Comparison of ENCODE assay signal across 17 cellular contexts in the genomic region with DNA sequence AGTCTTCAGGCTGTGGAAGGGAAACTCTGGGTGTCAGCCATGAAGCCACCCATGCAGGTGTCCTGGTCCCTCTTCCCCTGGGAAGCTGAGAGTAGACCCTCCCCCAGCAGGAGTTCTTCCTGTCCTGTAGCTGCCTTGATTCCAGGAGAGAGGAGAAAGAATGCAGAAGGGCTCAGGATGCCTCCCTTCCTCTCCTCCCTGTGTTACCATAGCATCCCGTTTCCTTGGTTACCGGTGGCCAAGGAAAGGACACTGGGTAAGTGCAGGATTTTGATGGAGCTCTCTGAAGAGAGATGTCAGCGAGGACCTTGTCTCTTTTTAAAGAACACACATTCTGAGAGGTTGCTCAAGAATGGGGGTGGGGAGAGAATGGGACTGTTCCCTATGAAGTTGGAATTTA.
DNase-seq lines count a peak whose midpoint lies in the region; ATAC-seq and TF ChIP-seq lines count a peak whose summit lies in the region.
"Had no signal": no experiment of that assay in that cellular context is flagged by ENCODE, and none has a peak within 500 bp of the region (broad histone marks: within the 10 kb centered on the region; RNA-seq: fewer than 3 reads in every experiment).

No MANE protein-coding gene starts in this region.

- TF ChIP-seq EP300 in neural cell (conservative IDR thresholded peaks at IDR 0.05; ENCODE audit: poor library complexity, severe bottlenecking), result no peak

- H4K20me1 ChIP-seq in neural cell (ENCODE audit: insufficient read depth), result no peaks in the 10 kb centered on the region

- DNase-seq in H7, result peak; percentile 32
- DNase-seq in NCI-H2227 treated with DMSO at 0.1 percent for 48 hours (lab: John Stamatoyannopoulos, UW), result peak; percentile 4
- DNase-seq in endodermal cell, result peak; percentile 66
- no peak for DNase-seq in activated naive CD4-positive, alpha-beta T cell (lab: John Stamatoyannopoulos, UW)
- DNase-seq: BE2C, DMS79, HCEC 1CT, Karpas-422, NCI-H1694 treated with DMSO at 0.1 percent for 48 hours, NCI-H2081 treated with DMSO at 0.1 percent for 48 hours, NCI-H510A treated with DMSO at 0.1 percent for 48 hours had no signal

- H3K27ac Mint-ChIP-seq in endodermal cell, result no peak overlapping the region

- H3K4me2 ChIP-seq in neural cell (ENCODE audit: low read length), result no peak overlapping the region

- no peaks in the 10 kb centered on the region for H3K27me3 Mint-ChIP-seq in endodermal cell (ENCODE audit: insufficient read depth)
- H3K27me3 Mint-ChIP-seq: IgD-negative memory B cell had no signal

- peaks cover 4% of the 10 kb centered on the region for H3K4me1 ChIP-seq in endodermal cell (ENCODE audit: control insufficient read depth, insufficient read depth, low read length)
- H3K4me1 ChIP-seq: BE2C had no signal

- H3K36me3 ChIP-seq in H7 (replicated peaks; ENCODE audit: control insufficient read depth, insufficient read depth, low read length) (no peaks in the 10 kb centered on the region), endodermal cell (ENCODE audit: control insufficient read depth, insufficient read depth, low read length) (no peaks in the 10 kb centered on the region), neural cell (ENCODE audit: insufficient read depth, low read length) (no peaks in the 10 kb centered on the region)
- H3K36me3 ChIP-seq: BE2C, SJSA1 had no signal

- H3K36me3 Mint-ChIP-seq in endodermal cell (ENCODE audit: low read depth), result no peaks in the 10 kb centered on the region
- H3K36me3 Mint-ChIP-seq: IgD-negative memory B cell had no signal

- TF ChIP-seq CTCF in endodermal cell (conservative IDR thresholded peaks at IDR 0.05), result no peak
- no peak for TF ChIP-seq CTCF in neural cell (IDR thresholded peaks at IDR 0.05; ENCODE audit: poor library complexity, severe bottlenecking)

- no peaks in the 10 kb centered on the region; the same call in 1 of the 2 replicates for H3K27me3 ChIP-seq in H7 (ENCODE audit: control insufficient read depth, insufficient read depth, low read length)
- no peaks in the 10 kb centered on the region for H3K27me3 ChIP-seq in endodermal cell (ENCODE audit: control insufficient read depth, insufficient read depth, low read length, poor library complexity, severe bottlenecking)
- no peaks in the 10 kb centered on the region for H3K27me3 ChIP-seq in neural cell (ENCODE audit: insufficient read depth, low read depth, low read length)
- H3K27me3 ChIP-seq: BE2C, SJSA1 had no signal

- TF ChIP-seq RAD21 in neural cell (conservative IDR thresholded peaks at IDR 0.05), result no peak

- H3K79me2 ChIP-seq in neural cell (replicated peaks; ENCODE audit: insufficient read depth, low read length), result no peaks in the 10 kb centered on the region

- H2AFZ ChIP-seq in neural cell (ENCODE audit: low read depth, low read length), result no peak overlapping the region

- WGBS in endodermal cell (ENCODE audit: insufficient coverage in 1 of 2, insufficient read length in 1 of 2), 2 experiments, result 60 to 70% methylated on average over 1 to 3 of the region's 3 CpGs

- H3K4me1 Mint-ChIP-seq in endodermal cell, result peaks cover 3% of the 10 kb centered on the region
- H3K4me1 Mint-ChIP-seq: IgD-negative memory B cell had no signal

- H3K4me3 ChIP-seq in H7 (ENCODE audit: insufficient read depth, low read depth, low read length) (no peak overlapping the region), endodermal cell (ENCODE audit: low read length) (no peak overlapping the region), neural cell (ENCODE audit: low read length) (peak overlapping the region; percentile 40)
- H3K4me3 ChIP-seq: SJSA1 had no signal

- H3K9me3 ChIP-seq in endodermal cell (ENCODE audit: control insufficient read depth, low read length), result no peaks in the 10 kb centered on the region
- no peaks in the 10 kb centered on the region for H3K9me3 ChIP-seq in neural cell (ENCODE audit: low read length)
- H3K9me3 ChIP-seq: BE2C, SJSA1 had no signal

- H3K9ac ChIP-seq in endodermal cell (ENCODE audit: extremely low read depth, low read length, poor library complexity, severe bottlenecking) (no peak overlapping the region), neural cell (ENCODE audit: low read length) (peak overlapping the region; percentile 10)

- no peaks in the 10 kb centered on the region for H3K9me2 ChIP-seq in neural cell (ENCODE audit: insufficient read depth, low read length)

- H3F3A ChIP-seq in neural cell (ENCODE audit: insufficient read depth, low read length, poor library complexity, severe bottlenecking), result no peaks in the 10 kb centered on the region

- H3K9me3 Mint-ChIP-seq in endodermal cell, result no peaks in the 10 kb centered on the region

- H3K4me3 Mint-ChIP-seq in endodermal cell, result no peak overlapping the region
- H3K4me3 Mint-ChIP-seq: IgD-negative memory B cell had no signal

- H3K27ac ChIP-seq in endodermal cell (ENCODE audit: low read depth, low read length) (no peak overlapping the region), neural cell (ENCODE audit: low read length) (peak overlapping the region; percentile 68)
- H3K27ac ChIP-seq: SJSA1 had no signal

- ATAC-seq in HG02798 (IDR thresholded peaks at IDR 0.05; ENCODE audit: poor library complexity, unreplicated experiment) (no peak), GM21381 (IDR thresholded peaks at IDR 0.05; ENCODE audit: unreplicated experiment) (no peak)
- ATAC-seq: Right ventricle myocardium inferior had no signal

TF ChIP-seq in neural cell, 6 proteins besides CTCF, POLR2A, EP300 and RAD21:
- no peak for TF ChIP-seq MXI1 (conservative IDR thresholded peaks at IDR 0.05; ENCODE audit: poor library complexity, severe bottlenecking)
- peak; percentile 35 for TF ChIP-seq POLR2AphosphoS5 (IDR thresholded peaks at IDR 0.05)
- TF ChIP-seq, protein P1, sequence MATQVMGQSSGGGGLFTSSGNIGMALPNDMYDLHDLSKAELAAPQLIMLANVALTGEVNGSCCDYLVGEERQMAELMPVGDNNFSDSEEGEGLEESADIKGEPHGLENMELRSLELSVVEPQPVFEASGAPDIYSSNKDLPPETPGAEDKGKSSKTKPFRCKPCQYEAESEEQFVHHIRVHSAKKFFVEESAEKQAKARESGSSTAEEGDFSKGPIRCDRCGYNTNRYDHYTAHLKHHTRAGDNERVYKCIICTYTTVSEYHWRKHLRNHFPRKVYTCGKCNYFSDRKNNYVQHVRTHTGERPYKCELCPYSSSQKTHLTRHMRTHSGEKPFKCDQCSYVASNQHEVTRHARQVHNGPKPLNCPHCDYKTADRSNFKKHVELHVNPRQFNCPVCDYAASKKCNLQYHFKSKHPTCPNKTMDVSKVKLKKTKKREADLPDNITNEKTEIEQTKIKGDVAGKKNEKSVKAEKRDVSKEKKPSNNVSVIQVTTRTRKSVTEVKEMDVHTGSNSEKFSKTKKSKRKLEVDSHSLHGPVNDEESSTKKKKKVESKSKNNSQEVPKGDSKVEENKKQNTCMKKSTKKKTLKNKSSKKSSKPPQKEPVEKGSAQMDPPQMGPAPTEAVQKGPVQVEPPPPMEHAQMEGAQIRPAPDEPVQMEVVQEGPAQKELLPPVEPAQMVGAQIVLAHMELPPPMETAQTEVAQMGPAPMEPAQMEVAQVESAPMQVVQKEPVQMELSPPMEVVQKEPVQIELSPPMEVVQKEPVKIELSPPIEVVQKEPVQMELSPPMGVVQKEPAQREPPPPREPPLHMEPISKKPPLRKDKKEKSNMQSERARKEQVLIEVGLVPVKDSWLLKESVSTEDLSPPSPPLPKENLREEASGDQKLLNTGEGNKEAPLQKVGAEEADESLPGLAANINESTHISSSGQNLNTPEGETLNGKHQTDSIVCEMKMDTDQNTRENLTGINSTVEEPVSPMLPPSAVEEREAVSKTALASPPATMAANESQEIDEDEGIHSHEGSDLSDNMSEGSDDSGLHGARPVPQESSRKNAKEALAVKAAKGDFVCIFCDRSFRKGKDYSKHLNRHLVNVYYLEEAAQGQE (IDR thresholded peaks at IDR 0.05; ENCODE audit: borderline replicate concordance), result peak; percentile 49
- no peak for TF ChIP-seq EZH2 (IDR thresholded peaks at IDR 0.05; ENCODE audit: borderline replicate concordance, insufficient read depth, low read length, poor library complexity, severe bottlenecking)

Comparison
In these comparisons a context has a peak if more than half of its experiments do, and no peak if none do; other contexts are left out.
1. DNase-seq: peak in H7 (single experiment), NCI-H2227 treated with DMSO at 0.1 percent for 48 hours (single experiment) and endodermal cell (single experiment); none in activated naive CD4-positive, alpha-beta T cell (0 of 4).